ENCODE assay signal across 26 cellular contexts in genomic region chr3:28115316-28115715, GRCh38.
"Had no signal": no experiment of that assay in that cellular context is flagged by ENCODE, and none has a peak within 500 bp of the region (broad histone marks: within the 10 kb centered on the region; RNA-seq: fewer than 3 reads in every experiment).

No MANE protein-coding gene starts in this region.

- H3K36me3 ChIP-seq: esophagus muscularis mucosa, gastroesophageal sphincter, heart left ventricle, left lung, lower lobe of right lung had no signal

- H3K27ac ChIP-seq: coronary artery, dorsolateral prefrontal cortex, esophagus muscularis mucosa, foreskin keratinocyte, gastroesophageal sphincter, heart left ventricle, hepatocyte, left lung, lower lobe of right lung had no signal

- H3K36me3 Mint-ChIP-seq: immature natural killer cell, mesothelial cell of epicardium, naive B cell had no signal

- H3K9me3 Mint-ChIP-seq: immature natural killer cell, mesothelial cell of epicardium had no signal

- H3K4me2 ChIP-seq: hepatocyte had no signal

- H3K27ac Mint-ChIP-seq: immature natural killer cell; mesothelial cell of epicardium; naive thymus-derived CD8-positive, alpha-beta T cell had no signal

- H3K27me3 ChIP-seq: esophagus muscularis mucosa, foreskin keratinocyte, gastroesophageal sphincter, heart left ventricle, hepatocyte, left lung had no signal

- H3K4me1 ChIP-seq: esophagus muscularis mucosa, foreskin keratinocyte, gastroesophageal sphincter, heart left ventricle, left lung, lower lobe of right lung had no signal

- DNase-seq: dermis blood vessel endothelial cell; dorsolateral prefrontal cortex; effector CD4-positive, alpha-beta T cell; effector memory CD4-positive, alpha-beta T cell; foreskin keratinocyte; heart left ventricle; hypothalamus; immature natural killer cell; islet precursor cell; kidney; kidney glomerular epithelial cell; left cardiac atrium; left lung; left ventricle myocardium superior; lower lobe of right lung; mesenchymal stem cell; mucosa of descending colon; naive B cell; naive thymus-derived CD8-positive, alpha-beta T cell had no signal

- H3K4me3 Mint-ChIP-seq: immature natural killer cell; mesothelial cell of epicardium; naive B cell; naive thymus-derived CD8-positive, alpha-beta T cell had no signal

- H2AFZ ChIP-seq: hepatocyte had no signal

- ATAC-seq: foreskin keratinocyte; gastroesophageal sphincter; heart left ventricle; left cardiac atrium; left ventricle myocardium superior; lower lobe of right lung; naive thymus-derived CD8-positive, alpha-beta T cell had no signal

- H3K9me3 ChIP-seq: esophagus muscularis mucosa, gastroesophageal sphincter, heart left ventricle, left lung, lower lobe of right lung, mucosa of descending colon had no signal

- H3K4me3 ChIP-seq: coronary artery, dorsolateral prefrontal cortex, esophagus muscularis mucosa, gastroesophageal sphincter, heart left ventricle, hepatocyte, left lung, lower lobe of right lung, mucosa of descending colon had no signal

- H3K79me2 ChIP-seq: hepatocyte had no signal

- FAIRE-seq: endothelial cell of umbilical vein, frontal cortex, kidney had no signal

- H3K27me3 Mint-ChIP-seq: naive B cell; naive thymus-derived CD8-positive, alpha-beta T cell had no signal

- H3K4me1 Mint-ChIP-seq: mesothelial cell of epicardium had no signal
